In genomic region chr11:8603696-8604077, GRCh38 we compare ENCODE assay signal across 17 cellular contexts. TPM values are rescaled to one million over a fixed set of nuclear protein-coding genes. Genes with fewer than 3 reads are reported as not detected.
DNase-seq lines count a peak whose midpoint lies in the region; ATAC-seq and TF ChIP-seq lines count a peak whose summit lies in the region.
"Had no signal": no experiment of that assay in that cellular context is flagged by ENCODE, and none has a peak within 500 bp of the region (broad histone marks: within the 10 kb centered on the region; RNA-seq: fewer than 3 reads in every experiment).

No MANE protein-coding gene starts in this region.

- no peaks in the 10 kb centered on the region for H3K27me3 ChIP-seq in breast epithelium
- no peaks in the 10 kb centered on the region for H3K27me3 ChIP-seq in adipocyte (replicated peaks; ENCODE audit: control insufficient read depth, insufficient read depth, low read length)
- no peaks in the 10 kb centered on the region for H3K27me3 ChIP-seq in stomach smooth muscle (ENCODE audit: control insufficient read depth in 1 of 2, insufficient read depth in 2 of 2, low read length in 2 of 2)

- DNase-seq in MCF 10A (ENCODE audit: unreplicated experiment) (no peak), breast epithelium (ENCODE audit: low spot score in 2 of 2) (no peak), adipocyte (ENCODE audit: low read depth) (peak; percentile 14), T-helper 1 cell (no peak)
- DNase-seq in activated CD4-positive, alpha-beta memory T cell treated with anti-CD3 and anti-CD28 coated beads for 36 hours: no peak
- DNase-seq in stimulated activated CD4-positive, alpha-beta T cell treated with anti-CD3 and anti-CD28 coated beads, Interleukin-2, amount 100 ng/mL, for 48 hours: no peak
- DNase-seq: activated CD8-positive, alpha-beta memory T cell treated with anti-CD3 and anti-CD28 coated beads, Interleukin-2, amount 50 U/mL, for 4 hours; natural killer cell; NCI-H345; SIG-M5; stimulated activated naive CD4-positive, alpha-beta T cell treated with Interleukin-2 at 50 U/mL for 16 hours; T-helper 9 cell had no signal

- POLR2A ChIA-PET in MCF 10A (lab: Yijun Ruan, JAX): interaction anchor here (0.6 to 1.6 kb wide), 3 partner anchors 10 to 28 kb away, joined by 3 to 7 read pairs (median 4); no protein-coding TSS in a partner anchor
- POLR2A ChIA-PET in activated CD4-positive, alpha-beta memory T cell treated with anti-CD3 and anti-CD28 coated beads for 36 hours (lab: Charles Lee): no interaction called here

- peaks cover 25% of the 10 kb centered on the region for H3K4me1 Mint-ChIP-seq in MCF 10A (ENCODE audit: insufficient read depth, unreplicated experiment)
- H3K4me1 Mint-ChIP-seq in activated CD4-positive, alpha-beta memory T cell treated with anti-CD3 and anti-CD28 coated beads for 36 hours (ENCODE audit: low read depth): no peaks in the 10 kb centered on the region
- H3K4me1 Mint-ChIP-seq: natural killer cell had no signal

- no peaks in the 10 kb centered on the region for H3K9me3 Mint-ChIP-seq in MCF 10A (ENCODE audit: unreplicated experiment)
- no peaks in the 10 kb centered on the region for H3K9me3 Mint-ChIP-seq in activated CD4-positive, alpha-beta memory T cell treated with anti-CD3 and anti-CD28 coated beads for 36 hours
- H3K9me3 Mint-ChIP-seq: brain; dendritic cell treated with granulocyte-macrophage colony-stimulating factor and Interleukin-4, amounts not matched to agents 40 ng/mL and 50 ng/mL, for 4 days; natural killer cell had no signal

- H3K9ac ChIP-seq in adipocyte (ENCODE audit: low read length) (no peak overlapping the region), stomach smooth muscle (ENCODE audit: low read length in 2 of 2) (no peak overlapping the region)

- peak; percentile 18 for ATAC-seq in HG02981 (IDR thresholded peaks at IDR 0.05; ENCODE audit: unreplicated experiment)

- no TSS peak for BruUV-seq in MCF 10A (replicated peaks; lab: Mats Ljungman, UMichigan)

- H3K36me3 Mint-ChIP-seq in MCF 10A (ENCODE audit: insufficient read depth, unreplicated experiment): no peaks in the 10 kb centered on the region
- no peaks in the 10 kb centered on the region for H3K36me3 Mint-ChIP-seq in activated CD4-positive, alpha-beta memory T cell treated with anti-CD3 and anti-CD28 coated beads for 36 hours
- H3K36me3 Mint-ChIP-seq: brain, natural killer cell had no signal

- H3K36me3 ChIP-seq in breast epithelium: no peaks in the 10 kb centered on the region
- H3K36me3 ChIP-seq in adipocyte (ENCODE audit: control insufficient read depth, insufficient read depth, low read length, severe bottlenecking): no peaks in the 10 kb centered on the region
- H3K36me3 ChIP-seq in stomach smooth muscle (ENCODE audit: control insufficient read depth in 2 of 2, insufficient read depth in 2 of 2, low read length in 2 of 2): no peaks in the 10 kb centered on the region

- no peak overlapping the region for H3K4me3 Mint-ChIP-seq in MCF 10A (ENCODE audit: unreplicated experiment)
- no peak overlapping the region for H3K4me3 Mint-ChIP-seq in activated CD4-positive, alpha-beta memory T cell treated with anti-CD3 and anti-CD28 coated beads for 36 hours
- H3K4me3 Mint-ChIP-seq: brain; dendritic cell treated with granulocyte-macrophage colony-stimulating factor and Interleukin-4, amounts not matched to agents 40 ng/mL and 50 ng/mL, for 4 days; natural killer cell had no signal

- no peak for TF ChIP-seq POLR2A in breast epithelium (IDR thresholded peaks at IDR 0.05)

- H3K4me3 ChIP-seq in breast epithelium (no peak overlapping the region), adipocyte (ENCODE audit: low read length) (no peak overlapping the region), stomach smooth muscle (ENCODE audit: low read length in 2 of 2) (no peak overlapping the region)

- TF ChIP-seq CTCF in MCF 10A (IDR thresholded peaks at IDR 0.05; ENCODE audit: unreplicated experiment) (no peak), breast epithelium (IDR thresholded peaks at IDR 0.05) (no peak)

- no peak overlapping the region for H3K27ac ChIP-seq in breast epithelium
- H3K27ac ChIP-seq in stomach smooth muscle (ENCODE audit: low read length): peak overlapping the region; percentile 49

- peak overlapping the region; percentile 95 for H3K27ac Mint-ChIP-seq in MCF 10A (ENCODE audit: low read depth, unreplicated experiment)
- no peak overlapping the region for H3K27ac Mint-ChIP-seq in activated CD4-positive, alpha-beta memory T cell treated with anti-CD3 and anti-CD28 coated beads for 36 hours
- H3K27ac Mint-ChIP-seq: dendritic cell treated with granulocyte-macrophage colony-stimulating factor and Interleukin-4, amounts not matched to agents 40 ng/mL and 50 ng/mL, for 4 days; natural killer cell had no signal

- intact Hi-C loops in MCF 10A (cut with micrococcal nuclease) (loop anchor here (1.0 to 5.0 kb wide), 4 partner anchors 68 to 207 kb away; partner anchors contain the start of genes RPL27A and TRIM66), breast epithelium (cut with DNase I; ENCODE audit: low total_unique reads) (no loop called here)
- intact Hi-C loops in activated CD4-positive, alpha-beta memory T cell treated with anti-CD3 and anti-CD28 coated beads for 36 hours (cut with micrococcal nuclease): no loop called here

- CTCF ChIA-PET in MCF 10A (lab: Yijun Ruan, JAX): interaction anchor here (0.5 to 1.2 kb wide), 4 partner anchors 13 to 276 kb away, joined by 3 to 5 read pairs (median 4); no protein-coding TSS in a partner anchor
- CTCF ChIA-PET in activated CD4-positive, alpha-beta memory T cell treated with anti-CD3 and anti-CD28 coated beads for 36 hours (lab: Charles Lee): interaction anchor here (1.6 kb wide), 1 partner anchor 13 kb away, joined by 3 read pairs; no protein-coding TSS in a partner anchor

- H3K4me1 ChIP-seq in breast epithelium: no peaks in the 10 kb centered on the region
- peaks cover 20% of the 10 kb centered on the region for H3K4me1 ChIP-seq in adipocyte (ENCODE audit: control insufficient read depth, insufficient read depth, low read length)
- peaks cover 8% of the 10 kb centered on the region for H3K4me1 ChIP-seq in stomach smooth muscle (ENCODE audit: control insufficient read depth, insufficient read depth, low read length)

- H3K9me3 ChIP-seq in breast epithelium: no peaks in the 10 kb centered on the region
- H3K9me3 ChIP-seq in adipocyte (ENCODE audit: control insufficient read depth, low read length): no peaks in the 10 kb centered on the region
- no peaks in the 10 kb centered on the region for H3K9me3 ChIP-seq in stomach smooth muscle (ENCODE audit: control insufficient read depth in 2 of 2, low read length in 2 of 2)

- no peaks in the 10 kb centered on the region for H3K27me3 Mint-ChIP-seq in MCF 10A (ENCODE audit: insufficient read depth, unreplicated experiment)
- H3K27me3 Mint-ChIP-seq in activated CD4-positive, alpha-beta memory T cell treated with anti-CD3 and anti-CD28 coated beads for 36 hours: peaks cover 21% of the 10 kb centered on the region

RNA-seq across cellular contexts. Expression of gene STK33, which starts 9.7 kb away (rescaled TPM):
- total RNA-seq in MCF 10A (2022) (0.20 and 0.58 TPM in 2 replicates), breast epithelium (1 to 10 TPM in 2 of 3 donors, under 1 TPM in 1; 0.33 to 2.4 (median 1.2) TPM)
- under 1 TPM; 0.24 to 0.46 TPM for total RNA-seq in activated CD4-positive, alpha-beta memory T cell treated with anti-CD3 and anti-CD28 coated beads for 36 hours
- total RNA-seq: A673 had no signal
